ENCODE assay signal across 23 cellular contexts in genomic region chr10:492896-493295, GRCh38.
"Had no signal": no experiment of that assay in that cellular context is flagged by ENCODE, and none has a peak within 500 bp of the region (broad histone marks: within the 10 kb centered on the region; RNA-seq: fewer than 3 reads in every experiment).

No MANE protein-coding gene starts in this region.

- H3K9me3 Mint-ChIP-seq: activated naive CD4-positive, alpha-beta T cell treated with anti-CD3 and anti-CD28 coated beads, Interleukin-2, amount 50 U/mL, for 24 hours; naive thymus-derived CD8-positive, alpha-beta T cell had no signal

- H3K27me3 ChIP-seq: brain microvascular endothelial cell, gastrocnemius medialis, heart left ventricle, pancreas had no signal

- H3K4me3 ChIP-seq: gastrocnemius medialis, heart left ventricle, pancreas, SK-N-MC, smooth muscle cell, thoracic aorta had no signal

- H3K36me3 Mint-ChIP-seq: activated naive CD4-positive, alpha-beta T cell treated with anti-CD3 and anti-CD28 coated beads, Interleukin-2, amount 50 U/mL, for 24 hours; naive thymus-derived CD8-positive, alpha-beta T cell had no signal

- H3K27ac Mint-ChIP-seq: activated CD8-positive, alpha-beta T cell treated with anti-CD3 and anti-CD28 coated beads, Interleukin-2, amount 10 ng/mL, durations not matched to agents 7 days and 5 days; activated naive CD4-positive, alpha-beta T cell treated with anti-CD3 and anti-CD28 coated beads, Interleukin-2, amount 50 U/mL, for 24 hours had no signal

- H3K4me1 Mint-ChIP-seq: activated naive CD4-positive, alpha-beta T cell treated with anti-CD3 and anti-CD28 coated beads, Interleukin-2, amount 50 U/mL, for 24 hours had no signal

- H3K27ac ChIP-seq: brain microvascular endothelial cell, gastrocnemius medialis, neutrophil, pancreas, SK-N-MC, thoracic aorta had no signal

- H3K36me3 ChIP-seq: brain microvascular endothelial cell, gastrocnemius medialis, heart left ventricle, neutrophil, pancreas, thoracic aorta had no signal

- H3K4me1 ChIP-seq: pancreas had no signal

- H3K9me3 ChIP-seq: gastrocnemius medialis, heart left ventricle, neutrophil, pancreas, thoracic aorta had no signal

- ATAC-seq: activated CD8-positive, alpha-beta T cell treated with anti-CD3 and anti-CD28 coated beads, Interleukin-2, amount 10 ng/mL, durations not matched to agents 7 days and 5 days; gastrocnemius medialis; heart left ventricle; left cardiac atrium; naive thymus-derived CD8-positive, alpha-beta T cell; sciatic nerve had no signal

- H3K4me3 Mint-ChIP-seq: activated CD8-positive, alpha-beta T cell treated with anti-CD3 and anti-CD28 coated beads, Interleukin-2, amount 10 ng/mL, durations not matched to agents 7 days and 5 days; activated naive CD4-positive, alpha-beta T cell treated with anti-CD3 and anti-CD28 coated beads, Interleukin-2, amount 50 U/mL, for 24 hours; naive thymus-derived CD8-positive, alpha-beta T cell had no signal

- DNase-seq: activated CD4-positive, alpha-beta T cell treated with anti-CD3 and anti-CD28 coated beads, Interleukin-2, amount 50 U/mL, for 1 hour; activated CD4-positive, CD25-positive, alpha-beta regulatory T cell treated with anti-CD3 and anti-CD28 coated beads, Interleukin-2, amount 50 U/mL, for 72 hours; activated CD8-positive, alpha-beta T cell treated with anti-CD3 and anti-CD28 coated beads, Interleukin-2, amount 10 ng/mL, durations not matched to agents 7 days and 5 days; activated gamma-delta T cell treated with Interleukin-2 at 50 U/mL for 16 hours; activated T-cell treated with anti-CD3 and anti-CD28 coated beads, Interleukin-2, amount 50 U/mL, for 1 hour; brain microvascular endothelial cell; central memory CD4-positive, alpha-beta T cell; dermis blood vessel endothelial cell; effector CD8-positive, alpha-beta T cell; gastrocnemius medialis; heart left ventricle; left cardiac atrium; naive thymus-derived CD8-positive, alpha-beta T cell; pancreas; stimulated activated CD4-positive, alpha-beta T cell treated with anti-CD3 and anti-CD28 coated beads, Interleukin-2, amount 100 ng/mL, for 48 hours; stimulated activated naive CD4-positive, alpha-beta T cell; T-helper 2 cell had no signal

- H3K27me3 Mint-ChIP-seq: activated naive CD4-positive, alpha-beta T cell treated with anti-CD3 and anti-CD28 coated beads, Interleukin-2, amount 50 U/mL, for 24 hours had no signal
